ENCODE assay signal across 1 cellular context in the genomic region with DNA sequence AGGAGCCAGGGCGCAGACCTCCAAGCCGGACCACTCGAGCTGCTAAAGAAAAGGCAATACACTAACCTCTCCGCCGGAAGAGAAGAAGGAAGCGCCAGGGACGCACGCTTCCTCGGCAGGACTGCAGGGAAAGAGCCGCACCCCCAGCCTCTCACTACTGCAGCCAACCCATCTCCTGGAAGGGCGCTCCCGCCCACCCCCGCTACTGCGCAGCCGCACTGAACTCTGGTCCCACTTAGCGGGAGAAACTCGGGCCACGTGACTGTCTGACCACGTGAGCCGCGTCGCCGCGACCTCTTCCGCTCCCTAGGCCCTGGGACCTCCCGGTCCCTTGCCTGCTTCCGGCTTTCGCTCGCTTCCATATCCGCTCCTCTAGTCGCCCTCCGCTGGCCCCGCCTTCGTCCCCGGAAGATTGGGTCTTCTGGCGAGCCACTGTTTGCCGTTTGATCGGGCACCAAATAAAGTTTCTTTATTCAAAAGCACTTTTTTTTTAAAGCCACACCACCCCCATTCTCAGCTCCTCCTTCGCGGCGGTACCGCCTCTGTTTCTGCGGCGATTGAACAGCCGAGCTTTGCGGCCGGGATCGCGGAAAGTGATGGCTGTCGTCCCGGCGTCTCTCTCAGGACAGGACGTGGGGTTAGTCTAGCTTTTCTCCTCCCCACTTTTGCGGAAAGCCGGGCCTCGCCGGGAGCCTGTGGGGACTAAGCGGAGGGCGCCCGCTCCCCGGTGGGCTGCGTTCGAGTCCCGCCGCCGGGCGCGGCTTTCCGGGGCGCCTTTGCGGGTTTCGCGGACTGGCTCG.
TF ChIP-seq lines count a peak whose summit lies in the region.

A gene with protein sequence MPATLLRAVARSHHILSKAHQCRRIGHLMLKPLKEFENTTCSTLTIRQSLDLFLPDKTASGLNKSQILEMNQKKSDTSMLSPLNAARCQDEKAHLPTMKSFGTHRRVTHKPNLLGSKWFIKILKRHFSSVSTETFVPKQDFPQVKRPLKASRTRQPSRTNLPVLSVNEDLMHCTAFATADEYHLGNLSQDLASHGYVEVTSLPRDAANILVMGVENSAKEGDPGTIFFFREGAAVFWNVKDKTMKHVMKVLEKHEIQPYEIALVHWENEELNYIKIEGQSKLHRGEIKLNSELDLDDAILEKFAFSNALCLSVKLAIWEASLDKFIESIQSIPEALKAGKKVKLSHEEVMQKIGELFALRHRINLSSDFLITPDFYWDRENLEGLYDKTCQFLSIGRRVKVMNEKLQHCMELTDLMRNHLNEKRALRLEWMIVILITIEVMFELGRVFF (minus strand): TSS at position 177 of the 800 bp plus-strand sequence. CDS start 6,315 bp downstream, outside the sequence.

TF ChIP-seq in K562, 482 proteins besides CTCF, POLR2A, EP300 and RAD21 (continued from another document and continues in another):
- TF ChIP-seq, protein P1, sequence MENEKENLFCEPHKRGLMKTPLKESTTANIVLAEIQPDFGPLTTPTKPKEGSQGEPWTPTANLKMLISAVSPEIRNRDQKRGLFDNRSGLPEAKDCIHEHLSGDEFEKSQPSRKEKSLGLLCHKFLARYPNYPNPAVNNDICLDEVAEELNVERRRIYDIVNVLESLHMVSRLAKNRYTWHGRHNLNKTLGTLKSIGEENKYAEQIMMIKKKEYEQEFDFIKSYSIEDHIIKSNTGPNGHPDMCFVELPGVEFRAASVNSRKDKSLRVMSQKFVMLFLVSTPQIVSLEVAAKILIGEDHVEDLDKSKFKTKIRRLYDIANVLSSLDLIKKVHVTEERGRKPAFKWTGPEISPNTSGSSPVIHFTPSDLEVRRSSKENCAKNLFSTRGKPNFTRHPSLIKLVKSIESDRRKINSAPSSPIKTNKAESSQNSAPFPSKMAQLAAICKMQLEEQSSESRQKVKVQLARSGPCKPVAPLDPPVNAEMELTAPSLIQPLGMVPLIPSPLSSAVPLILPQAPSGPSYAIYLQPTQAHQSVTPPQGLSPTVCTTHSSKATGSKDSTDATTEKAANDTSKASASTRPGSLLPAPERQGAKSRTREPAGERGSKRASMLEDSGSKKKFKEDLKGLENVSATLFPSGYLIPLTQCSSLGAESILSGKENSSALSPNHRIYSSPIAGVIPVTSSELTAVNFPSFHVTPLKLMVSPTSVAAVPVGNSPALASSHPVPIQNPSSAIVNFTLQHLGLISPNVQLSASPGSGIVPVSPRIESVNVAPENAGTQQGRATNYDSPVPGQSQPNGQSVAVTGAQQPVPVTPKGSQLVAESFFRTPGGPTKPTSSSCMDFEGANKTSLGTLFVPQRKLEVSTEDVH (IDR thresholded peaks at IDR 0.05; ENCODE audit: low read depth, partially characterized antibody): peak; percentile 99
- peak; percentile 82; the same call in 1 of the 2 replicates for TF ChIP-seq TCF7 (IDR thresholded peaks at IDR 0.05; ENCODE audit: borderline replicate concordance)
- peak; percentile 91 for TF ChIP-seq SAP30 (IDR thresholded peaks at IDR 0.05; ENCODE audit: borderline replicate concordance, insufficient read depth, low read depth, low read length, poor library complexity, severe bottlenecking)
- TF ChIP-seq, protein P2, sequence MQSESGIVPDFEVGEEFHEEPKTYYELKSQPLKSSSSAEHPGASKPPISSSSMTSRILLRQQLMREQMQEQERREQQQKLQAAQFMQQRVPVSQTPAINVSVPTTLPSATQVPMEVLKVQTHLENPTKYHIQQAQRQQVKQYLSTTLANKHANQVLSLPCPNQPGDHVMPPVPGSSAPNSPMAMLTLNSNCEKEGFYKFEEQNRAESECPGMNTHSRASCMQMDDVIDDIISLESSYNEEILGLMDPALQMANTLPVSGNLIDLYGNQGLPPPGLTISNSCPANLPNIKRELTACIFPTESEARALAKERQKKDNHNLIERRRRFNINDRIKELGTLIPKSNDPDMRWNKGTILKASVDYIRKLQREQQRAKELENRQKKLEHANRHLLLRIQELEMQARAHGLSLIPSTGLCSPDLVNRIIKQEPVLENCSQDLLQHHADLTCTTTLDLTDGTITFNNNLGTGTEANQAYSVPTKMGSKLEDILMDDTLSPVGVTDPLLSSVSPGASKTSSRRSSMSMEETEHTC (IDR thresholded peaks at IDR 0.05): peak; percentile 88
- TF ChIP-seq XRCC5 (IDR thresholded peaks at IDR 0.05; ENCODE audit: low read depth, low read length): peak; percentile 95
- TF ChIP-seq, protein P3, sequence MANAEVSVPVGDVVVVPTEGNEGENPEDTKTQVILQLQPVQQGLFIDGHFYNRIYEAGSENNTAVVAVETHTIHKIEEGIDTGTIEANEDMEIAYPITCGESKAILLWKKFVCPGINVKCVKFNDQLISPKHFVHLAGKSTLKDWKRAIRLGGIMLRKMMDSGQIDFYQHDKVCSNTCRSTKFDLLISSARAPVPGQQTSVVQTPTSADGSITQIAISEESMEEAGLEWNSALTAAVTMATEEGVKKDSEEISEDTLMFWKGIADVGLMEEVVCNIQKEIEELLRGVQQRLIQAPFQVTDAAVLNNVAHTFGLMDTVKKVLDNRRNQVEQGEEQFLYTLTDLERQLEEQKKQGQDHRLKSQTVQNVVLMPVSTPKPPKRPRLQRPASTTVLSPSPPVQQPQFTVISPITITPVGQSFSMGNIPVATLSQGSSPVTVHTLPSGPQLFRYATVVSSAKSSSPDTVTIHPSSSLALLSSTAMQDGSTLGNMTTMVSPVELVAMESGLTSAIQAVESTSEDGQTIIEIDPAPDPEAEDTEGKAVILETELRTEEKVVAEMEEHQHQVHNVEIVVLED (CRISPR knock-in tag; IDR thresholded peaks at IDR 0.05): peak; percentile 52; the same call in 1 of the 2 replicates
- TF ChIP-seq YBX1 (IDR thresholded peaks at IDR 0.05): no peak
- TF ChIP-seq NBN (IDR thresholded peaks at IDR 0.05; ENCODE audit: low read depth): peak; percentile 89
- TF ChIP-seq, protein P4, sequence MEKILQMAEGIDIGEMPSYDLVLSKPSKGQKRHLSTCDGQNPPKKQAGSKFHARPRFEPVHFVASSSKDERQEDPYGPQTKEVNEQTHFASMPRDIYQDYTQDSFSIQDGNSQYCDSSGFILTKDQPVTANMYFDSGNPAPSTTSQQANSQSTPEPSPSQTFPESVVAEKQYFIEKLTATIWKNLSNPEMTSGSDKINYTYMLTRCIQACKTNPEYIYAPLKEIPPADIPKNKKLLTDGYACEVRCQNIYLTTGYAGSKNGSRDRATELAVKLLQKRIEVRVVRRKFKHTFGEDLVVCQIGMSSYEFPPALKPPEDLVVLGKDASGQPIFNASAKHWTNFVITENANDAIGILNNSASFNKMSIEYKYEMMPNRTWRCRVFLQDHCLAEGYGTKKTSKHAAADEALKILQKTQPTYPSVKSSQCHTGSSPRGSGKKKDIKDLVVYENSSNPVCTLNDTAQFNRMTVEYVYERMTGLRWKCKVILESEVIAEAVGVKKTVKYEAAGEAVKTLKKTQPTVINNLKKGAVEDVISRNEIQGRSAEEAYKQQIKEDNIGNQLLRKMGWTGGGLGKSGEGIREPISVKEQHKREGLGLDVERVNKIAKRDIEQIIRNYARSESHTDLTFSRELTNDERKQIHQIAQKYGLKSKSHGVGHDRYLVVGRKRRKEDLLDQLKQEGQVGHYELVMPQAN (IDR thresholded peaks at IDR 0.05; ENCODE audit: borderline replicate concordance): peak; percentile 97
- 0 out of 2 replicates have a peak, but pooled peaks have one; percentile 13 for TF ChIP-seq ZC3H8 (IDR thresholded peaks at IDR 0.05)
- TF ChIP-seq TAF9B (IDR thresholded peaks at IDR 0.05; ENCODE audit: partially characterized antibody): peak; percentile 53
- TF ChIP-seq BRD9 (IDR thresholded peaks at IDR 0.05; ENCODE audit: low read depth, partially characterized antibody): no peak
- no peak for TF ChIP-seq DDX20 (tag; IDR thresholded peaks at IDR 0.05; ENCODE audit: low read depth)
- TF ChIP-seq EP400 (IDR thresholded peaks at IDR 0.05): peak; percentile 95
- no peak for TF ChIP-seq CCAR2 (IDR thresholded peaks at IDR 0.05; ENCODE audit: low read depth, low read length)
- no peak for TF ChIP-seq FUS (optimal IDR thresholded peaks at IDR 0.05; ENCODE audit: low read depth, low read length)
- no peak for TF ChIP-seq ARID2 (IDR thresholded peaks at IDR 0.05)
- TF ChIP-seq, protein P5, sequence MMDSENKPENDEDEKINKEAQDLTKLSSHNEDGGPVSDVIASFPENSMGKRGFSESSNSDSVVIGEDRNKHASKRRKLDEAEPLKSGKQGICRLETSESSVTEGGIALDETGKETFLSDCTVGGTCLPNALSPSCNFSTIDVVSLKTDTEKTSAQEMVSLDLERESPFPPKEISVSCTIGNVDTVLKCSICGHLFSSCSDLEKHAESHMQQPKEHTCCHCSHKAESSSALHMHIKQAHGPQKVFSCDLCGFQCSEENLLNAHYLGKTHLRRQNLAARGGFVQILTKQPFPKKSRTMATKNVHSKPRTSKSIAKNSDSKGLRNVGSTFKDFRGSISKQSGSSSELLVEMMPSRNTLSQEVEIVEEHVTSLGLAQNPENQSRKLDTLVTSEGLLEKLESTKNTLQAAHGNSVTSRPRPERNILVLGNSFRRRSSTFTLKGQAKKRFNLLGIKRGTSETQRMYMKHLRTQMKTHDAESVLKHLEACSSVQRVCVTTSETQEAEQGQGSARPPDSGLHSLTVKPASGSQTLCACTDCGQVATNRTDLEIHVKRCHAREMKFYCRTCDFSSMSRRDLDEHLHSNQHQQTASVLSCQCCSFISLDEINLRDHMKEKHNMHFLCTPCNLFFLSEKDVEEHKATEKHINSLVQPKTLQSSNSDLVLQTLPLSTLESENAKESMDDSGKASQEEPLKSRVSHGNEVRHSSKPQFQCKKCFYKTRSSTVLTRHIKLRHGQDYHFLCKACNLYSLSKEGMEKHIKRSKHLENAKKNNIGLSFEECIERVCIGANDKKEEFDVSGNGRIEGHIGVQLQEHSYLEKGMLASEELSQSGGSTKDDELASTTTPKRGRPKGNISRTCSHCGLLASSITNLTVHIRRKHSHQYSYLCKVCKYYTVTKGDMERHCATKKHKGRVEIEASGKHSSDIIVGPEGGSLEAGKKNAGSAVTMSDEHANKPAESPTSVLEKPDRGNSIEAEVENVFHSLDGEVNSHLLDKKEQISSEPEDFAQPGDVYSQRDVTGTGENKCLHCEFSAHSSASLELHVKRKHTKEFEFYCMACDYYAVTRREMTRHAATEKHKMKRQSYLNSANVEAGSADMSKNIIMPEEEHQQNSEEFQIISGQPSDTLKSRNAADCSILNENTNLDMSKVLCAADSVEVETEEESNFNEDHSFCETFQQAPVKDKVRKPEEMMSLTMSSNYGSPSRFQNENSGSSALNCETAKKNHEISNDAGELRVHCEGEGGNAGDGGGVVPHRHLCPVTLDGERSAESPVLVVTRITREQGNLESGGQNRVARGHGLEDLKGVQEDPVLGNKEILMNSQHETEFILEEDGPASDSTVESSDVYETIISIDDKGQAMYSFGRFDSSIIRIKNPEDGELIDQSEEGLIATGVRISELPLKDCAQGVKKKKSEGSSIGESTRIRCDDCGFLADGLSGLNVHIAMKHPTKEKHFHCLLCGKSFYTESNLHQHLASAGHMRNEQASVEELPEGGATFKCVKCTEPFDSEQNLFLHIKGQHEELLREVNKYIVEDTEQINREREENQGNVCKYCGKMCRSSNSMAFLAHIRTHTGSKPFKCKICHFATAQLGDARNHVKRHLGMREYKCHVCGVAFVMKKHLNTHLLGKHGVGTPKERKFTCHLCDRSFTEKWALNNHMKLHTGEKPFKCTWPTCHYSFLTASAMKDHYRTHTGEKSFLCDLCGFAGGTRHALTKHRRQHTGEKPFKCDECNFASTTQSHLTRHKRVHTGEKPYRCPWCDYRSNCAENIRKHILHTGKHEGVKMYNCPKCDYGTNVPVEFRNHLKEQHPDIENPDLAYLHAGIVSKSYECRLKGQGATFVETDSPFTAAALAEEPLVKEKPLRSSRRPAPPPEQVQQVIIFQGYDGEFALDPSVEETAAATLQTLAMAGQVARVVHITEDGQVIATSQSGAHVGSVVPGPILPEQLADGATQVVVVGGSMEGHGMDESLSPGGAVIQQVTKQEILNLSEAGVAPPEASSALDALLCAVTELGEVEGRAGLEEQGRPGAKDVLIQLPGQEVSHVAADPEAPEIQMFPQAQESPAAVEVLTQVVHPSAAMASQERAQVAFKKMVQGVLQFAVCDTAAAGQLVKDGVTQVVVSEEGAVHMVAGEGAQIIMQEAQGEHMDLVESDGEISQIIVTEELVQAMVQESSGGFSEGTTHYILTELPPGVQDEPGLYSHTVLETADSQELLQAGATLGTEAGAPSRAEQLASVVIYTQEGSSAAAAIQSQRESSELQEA (IDR thresholded peaks at IDR 0.05; ENCODE audit: low read depth): no peak
- peak; percentile 28; the same call in 1 of the 2 replicates for TF ChIP-seq TCF3 (CRISPR knock-in tag; IDR thresholded peaks at IDR 0.05)
- no peak for TF ChIP-seq ZKSCAN8 (CRISPR knock-in tag; IDR thresholded peaks at IDR 0.05)
- no peak; the same call in 1 of the 2 replicates for TF ChIP-seq KAT7 (CRISPR knock-in tag; IDR thresholded peaks at IDR 0.05; ENCODE audit: borderline replicate concordance)
- TF ChIP-seq PHB (CRISPR knock-in tag; IDR thresholded peaks at IDR 0.05): no peak
- TF ChIP-seq ZNF79 (CRISPR knock-in tag; IDR thresholded peaks at IDR 0.05; ENCODE audit: low read depth): no peak
- TF ChIP-seq FOXJ2 (tag; IDR thresholded peaks at IDR 0.05): peak; percentile 90
- peak; percentile 84 for TF ChIP-seq ELF4 (CRISPR knock-in tag; IDR thresholded peaks at IDR 0.05)
- TF ChIP-seq POLR2H (tag; IDR thresholded peaks at IDR 0.05; ENCODE audit: low read depth): peak; percentile 81
- TF ChIP-seq, protein P6, sequence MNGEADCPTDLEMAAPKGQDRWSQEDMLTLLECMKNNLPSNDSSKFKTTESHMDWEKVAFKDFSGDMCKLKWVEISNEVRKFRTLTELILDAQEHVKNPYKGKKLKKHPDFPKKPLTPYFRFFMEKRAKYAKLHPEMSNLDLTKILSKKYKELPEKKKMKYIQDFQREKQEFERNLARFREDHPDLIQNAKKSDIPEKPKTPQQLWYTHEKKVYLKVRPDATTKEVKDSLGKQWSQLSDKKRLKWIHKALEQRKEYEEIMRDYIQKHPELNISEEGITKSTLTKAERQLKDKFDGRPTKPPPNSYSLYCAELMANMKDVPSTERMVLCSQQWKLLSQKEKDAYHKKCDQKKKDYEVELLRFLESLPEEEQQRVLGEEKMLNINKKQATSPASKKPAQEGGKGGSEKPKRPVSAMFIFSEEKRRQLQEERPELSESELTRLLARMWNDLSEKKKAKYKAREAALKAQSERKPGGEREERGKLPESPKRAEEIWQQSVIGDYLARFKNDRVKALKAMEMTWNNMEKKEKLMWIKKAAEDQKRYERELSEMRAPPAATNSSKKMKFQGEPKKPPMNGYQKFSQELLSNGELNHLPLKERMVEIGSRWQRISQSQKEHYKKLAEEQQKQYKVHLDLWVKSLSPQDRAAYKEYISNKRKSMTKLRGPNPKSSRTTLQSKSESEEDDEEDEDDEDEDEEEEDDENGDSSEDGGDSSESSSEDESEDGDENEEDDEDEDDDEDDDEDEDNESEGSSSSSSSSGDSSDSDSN (IDR thresholded peaks at IDR 0.05; ENCODE audit: borderline replicate concordance in 1 of 2, low read depth in 2 of 2, low read length in 2 of 2): peak; percentile 73 to 78; a peak in 2 of 4 replicates
- no peak for TF ChIP-seq BMI1 (IDR thresholded peaks at IDR 0.05; ENCODE audit: low read length)
- TF ChIP-seq ZNF695 (CRISPR knock-in tag; IDR thresholded peaks at IDR 0.05): no peak
- peak; percentile 76; the same call in 1 of the 2 replicates for TF ChIP-seq SMAD4 (CRISPR knock-in tag; conservative IDR thresholded peaks at IDR 0.05)
- peak; percentile 95 for TF ChIP-seq MYC (IDR thresholded peaks at IDR 0.05; ENCODE audit: low read depth, low read length)
- peak; percentile 56; the same call in 1 of the 2 replicates for TF ChIP-seq MYC (CRISPR knock-in tag; IDR thresholded peaks at IDR 0.05; ENCODE audit: borderline replicate concordance, low read depth)
- no peak for TF ChIP-seq EHMT2 (IDR thresholded peaks at IDR 0.05)
- TF ChIP-seq ZNF197 (CRISPR knock-in tag; IDR thresholded peaks at IDR 0.05; ENCODE audit: low read depth): no peak
- TF ChIP-seq ZNF146 (CRISPR knock-in tag; IDR thresholded peaks at IDR 0.05; ENCODE audit: unreplicated experiment): no peak
- peak; percentile 12; the same call in 1 of the 2 replicates for TF ChIP-seq MTA1 (IDR thresholded peaks at IDR 0.05; ENCODE audit: borderline replicate concordance)
- TF ChIP-seq MXI1 (IDR thresholded peaks at IDR 0.05; ENCODE audit: low read depth, low read length): peak; percentile 92
- TF ChIP-seq TSC22D4 (tag; IDR thresholded peaks at IDR 0.05): no peak
- no peak for TF ChIP-seq ZNF124 (CRISPR knock-in tag; IDR thresholded peaks at IDR 0.05)
